8 cellular contexts compared by ENCODE assay signal in the genomic region with DNA sequence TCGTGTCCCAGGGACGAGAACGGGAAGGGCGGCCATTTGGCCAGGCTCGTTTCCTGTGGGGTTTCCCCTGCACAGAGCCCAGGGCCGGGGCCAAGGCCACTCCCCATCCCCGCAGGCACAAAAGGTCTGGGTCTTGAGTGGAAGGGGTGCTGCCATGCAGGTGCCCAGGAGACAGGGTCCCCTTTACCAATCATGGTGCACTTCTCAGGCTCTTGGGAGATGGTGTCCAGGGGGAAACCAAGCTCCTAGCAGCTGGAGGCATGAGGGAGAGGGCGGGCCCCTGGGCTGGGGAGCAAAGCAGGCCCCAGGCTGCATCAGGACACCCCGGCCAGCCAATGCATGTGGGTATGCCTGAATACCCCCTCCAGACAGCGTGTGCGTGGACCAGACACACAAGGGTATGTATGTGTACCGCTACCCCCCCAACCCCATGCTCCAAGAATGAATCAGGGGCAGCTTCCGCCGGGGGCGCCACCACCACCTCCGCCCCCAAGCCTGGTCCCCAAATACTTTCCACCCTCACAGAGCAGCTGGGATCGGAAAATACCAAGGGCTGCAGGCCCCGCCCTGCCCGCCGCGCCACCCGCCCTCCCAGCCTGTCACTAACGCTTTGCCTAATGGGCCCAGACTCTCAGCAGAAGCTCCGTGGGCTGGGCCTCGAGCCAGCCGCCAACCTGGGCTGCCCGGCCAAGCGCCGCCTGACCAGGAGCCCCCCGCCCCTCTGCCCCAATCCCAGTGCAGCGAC. TPM values are rescaled to one million over a fixed set of nuclear protein-coding genes. Genes with fewer than 3 reads are reported as not detected.
DNase-seq lines count a peak whose midpoint lies in the region; ATAC-seq and TF ChIP-seq lines count a peak whose summit lies in the region.

No MANE protein-coding gene starts in this region.

- intact Hi-C loops in ovary (cut with DNase I), result no loop called here

- DNase-seq in RKO (ENCODE audit: low spot score), result peak; percentile 92
- DNase-seq in activated T-helper 1 cell treated with Interleukin-2 at 50 U/mL for 16 hours (ENCODE audit: low read depth), result peak; percentile 71
- DNase-seq in fibroblast of peridontal ligament (ENCODE audit: extremely low read depth), result peak; percentile 57
- DNase-seq in ovary, result peak; percentile 57 to 80 (median 75)
- DNase-seq in tibial nerve (ENCODE audit: low spot score in 2 of 2), result peak; percentile 75 to 84
- DNase-seq in HEK293T (ENCODE audit: extremely low spot score), result no peak

- H3K27ac ChIP-seq in ovary, result peak overlapping the region; percentile 68 to 71
- peak overlapping the region; percentile 96 to 100 (median 98) for H3K27ac ChIP-seq in tibial nerve

- H3K9me3 ChIP-seq in ovary (no peaks in the 10 kb centered on the region), tibial nerve (no peaks in the 10 kb centered on the region)

- TF ChIP-seq POLR2A in GM10847 (IDR thresholded peaks at IDR 0.05; ENCODE audit: extremely low read depth, insufficient read length) (peak; percentile 60), ovary (IDR thresholded peaks at IDR 0.05) (no peak), tibial nerve (IDR thresholded peaks at IDR 0.05) (peak in 1 of 2 donors; percentile 51)

- CTCF ChIA-PET in HEK293T (lab: Yijun Ruan, JAX), result no interaction called here

- H3K36me3 ChIP-seq in ovary, result no peaks in the 10 kb centered on the region
- H3K36me3 ChIP-seq in tibial nerve, result peaks cover 0 to 22% (median 2%) of the 10 kb centered on the region in 3 donors

- H3K27me3 ChIP-seq in ovary (no peaks in the 10 kb centered on the region), tibial nerve (no peaks in the 10 kb centered on the region)

- TF ChIP-seq EP300 in ovary (IDR thresholded peaks at IDR 0.05), result no peak
- TF ChIP-seq EP300 in tibial nerve (IDR thresholded peaks at IDR 0.05), result peak; percentile 10 to 89

- POLR2A ChIA-PET in HEK293T (lab: Yijun Ruan, JAX), result no interaction called here

- ATAC-seq in HG02623 (IDR thresholded peaks at IDR 0.05; ENCODE audit: unreplicated experiment), result peak; percentile 33

- peaks cover 24% of the 10 kb centered on the region for H3K4me1 ChIP-seq in ovary (ENCODE audit: insufficient read depth)
- peaks cover 0 to 86% (median 71%) of the 10 kb centered on the region in 4 donors for H3K4me1 ChIP-seq in tibial nerve

- TF ChIP-seq CTCF in ovary (IDR thresholded peaks at IDR 0.05), result no peak
- TF ChIP-seq CTCF in tibial nerve (IDR thresholded peaks at IDR 0.05), result peak in 2 of 5 experiments; percentile 10 to 14

- H3K4me3 ChIP-seq in ovary, result peak overlapping the region; percentile 66
- H3K4me3 ChIP-seq in tibial nerve, result peak overlapping the region; percentile 85 to 99 (median 96)

- WGBS in ovary, 3 donors, result 12 to 25% (median 18%) methylated on average over 25 to 31 of the region's 31 CpGs
- WGBS in tibial nerve, 2 donors, result 0 to 3% methylated on average over 17 to 29 of the region's 31 CpGs

TF ChIP-seq in HEK293T, 16 proteins besides CTCF, POLR2A, EP300 and RAD21:
- TF ChIP-seq PKNOX1 (IDR thresholded peaks at IDR 0.05), result no peak
- TF ChIP-seq SUZ12 (IDR thresholded peaks at IDR 0.05), result no peak
- TF ChIP-seq NFRKB (IDR thresholded peaks at IDR 0.05), result no peak
- no peak for TF ChIP-seq FOXA1 (IDR thresholded peaks at IDR 0.05)
- TF ChIP-seq TARDBP (IDR thresholded peaks at IDR 0.05), result no peak
- TF ChIP-seq HDGF (IDR thresholded peaks at IDR 0.05; ENCODE audit: borderline replicate concordance), result no peak
- no peak for TF ChIP-seq ELF4 (IDR thresholded peaks at IDR 0.05)
- no peak for TF ChIP-seq FOXK2 (IDR thresholded peaks at IDR 0.05)
- TF ChIP-seq ZNF384 (IDR thresholded peaks at IDR 0.05), result no peak
- no peak for TF ChIP-seq LEF1 (IDR thresholded peaks at IDR 0.05; ENCODE audit: borderline replicate concordance)
- no peak for TF ChIP-seq ARNT (IDR thresholded peaks at IDR 0.05)
- TF ChIP-seq SP1 (IDR thresholded peaks at IDR 0.05), result no peak
- TF ChIP-seq FOXM1 (IDR thresholded peaks at IDR 0.05; ENCODE audit: borderline replicate concordance), result no peak
- no peak for TF ChIP-seq CTBP1 (IDR thresholded peaks at IDR 0.05; ENCODE audit: borderline replicate concordance)
- no peak for TF ChIP-seq BHLHE40 (IDR thresholded peaks at IDR 0.05; ENCODE audit: borderline replicate concordance)
- no peak for TF ChIP-seq L3MBTL2 (conservative IDR thresholded peaks at IDR 0.05)

RNA-seq across cellular contexts. Expression of gene NANOS3, which starts 37.6 kb away (rescaled TPM):
- total RNA-seq in ovary (1 to 10 TPM in 3 of 7 donors, under 1 TPM in 1, not detected in 3; 0.98 to 2.4 (median 1.3) TPM), tibial nerve (not detected)
- under 1 TPM in 1 of 2 donors, not detected in 1; 0.30 TPM for polyA plus RNA-seq in ovary

RNA-seq across cellular contexts. Expression of gene ZSWIM4, which starts 44.1 kb away (rescaled TPM):
- total RNA-seq in ovary, result 1 to 10 TPM; 2.6 to 7.9 (median 4.6) TPM
- polyA plus RNA-seq in ovary, result 1 to 10 TPM; 1.2 to 3.8 TPM
- total RNA-seq in tibial nerve, result 10 to 100 TPM in 1 of 4 donors, 1 to 10 TPM in 3; 2.8 to 19.8 (median 4.0) TPM
